Comparison of ENCODE assay signal across 17 cellular contexts in the genomic region with DNA sequence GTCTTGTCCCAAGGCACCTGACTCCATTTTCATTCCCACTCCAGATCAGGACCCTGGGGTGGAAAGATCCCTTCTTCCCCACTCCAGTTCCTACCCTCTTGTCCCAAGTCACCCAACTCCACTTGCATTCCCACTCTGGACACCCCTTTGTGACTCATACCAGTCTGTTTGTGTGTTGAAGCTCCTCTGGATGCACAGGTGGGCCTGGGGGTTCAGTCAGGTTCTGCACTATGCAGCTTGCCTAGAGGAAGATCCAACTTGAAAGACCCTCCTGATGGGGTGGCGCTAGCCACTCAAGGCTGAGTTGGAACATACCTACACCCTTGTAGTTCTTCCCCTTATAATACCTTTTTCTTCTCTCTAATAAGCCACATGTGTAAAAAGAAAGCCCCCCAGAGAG. TPM values are rescaled to one million over a fixed set of nuclear protein-coding genes. Genes with fewer than 3 reads are reported as not detected.
DNase-seq lines count a peak whose midpoint lies in the region; ATAC-seq and TF ChIP-seq lines count a peak whose summit lies in the region.
"Had no signal": no experiment of that assay in that cellular context is flagged by ENCODE, and none has a peak within 500 bp of the region (broad histone marks: within the 10 kb centered on the region; RNA-seq: fewer than 3 reads in every experiment).

No MANE protein-coding gene starts in this region.

- H3K9ac ChIP-seq in mammary epithelial cell (ENCODE audit: insufficient read depth, low read length): no peak overlapping the region
- no peak overlapping the region for H3K9ac ChIP-seq in PC-3 (ENCODE audit: low read length)
- H3K9ac ChIP-seq: BLaER1 treated with 17β-estradiol and CSF1 and Interleukin-3, amounts not matched to agents 10 nM and 100 nM had no signal

- dilution Hi-C loops in mammary epithelial cell (cut with HindIII; ENCODE audit: low sequenced_read_pairs): no loop called here

- H3K27me3 ChIP-seq in mammary epithelial cell (ENCODE audit: insufficient read depth, low read length) (no peaks in the 10 kb centered on the region), Panc1 (ENCODE audit: control insufficient read depth, insufficient read depth, low read length) (no peaks in the 10 kb centered on the region), upper lobe of right lung (no peaks in the 10 kb centered on the region), PC-3 (ENCODE audit: low read length) (no peaks in the 10 kb centered on the region)
- H3K27me3 ChIP-seq: BLaER1 treated with 17β-estradiol and CSF1 and Interleukin-3, amounts not matched to agents 10 nM and 100 nM had no signal

- no peak overlapping the region for H3K4me3 Mint-ChIP-seq in MCF 10A (ENCODE audit: unreplicated experiment)
- H3K4me3 Mint-ChIP-seq: B cell; CD4-positive, alpha-beta T cell; CD8-positive, alpha-beta T cell had no signal

- CTCF ChIA-PET in MCF 10A (lab: Yijun Ruan, JAX) (interaction anchor here (0.6 to 21.0 kb wide), 5 partner anchors 15 to 85 kb away, joined by 3 to 617 read pairs (median 4); partner anchors contain the start of genes ITGA10 and NUDT17), mammary epithelial cell (lab: Charles Lee; ENCODE audit: low non-redundant PET) (no interaction called here), Panc1 (lab: Charles Lee) (interaction anchor here (0.5 kb wide), 1 partner anchor 10 kb away, joined by 3 read pairs; no protein-coding TSS in a partner anchor), PC-3 (lab: Charles Lee) (no interaction called here)

- H3K36me3 ChIP-seq in mammary epithelial cell (ENCODE audit: insufficient read depth, low read length) (no peaks in the 10 kb centered on the region), Panc1 (ENCODE audit: control insufficient read depth, insufficient read depth, low read length) (no peaks in the 10 kb centered on the region), upper lobe of right lung (no peaks in the 10 kb centered on the region), PC-3 (ENCODE audit: low read depth, low read length) (no peaks in the 10 kb centered on the region)
- H3K36me3 ChIP-seq: BLaER1 treated with 17β-estradiol and CSF1 and Interleukin-3, amounts not matched to agents 10 nM and 100 nM had no signal

- no peaks in the 10 kb centered on the region for H3K9me3 Mint-ChIP-seq in MCF 10A (ENCODE audit: unreplicated experiment)
- H3K9me3 Mint-ChIP-seq: CD4-positive, alpha-beta T cell; CD8-positive, alpha-beta T cell had no signal

- POLR2A ChIA-PET in MCF 10A (lab: Yijun Ruan, JAX) (interaction anchor here (0.9 to 2.7 kb wide), 6 partner anchors 11 to 59 kb away, joined by 3 to 8 read pairs (median 5); partner anchors contain the start of genes ITGA10 and PIAS3), Panc1 (lab: Charles Lee) (no interaction called here), PC-3 (lab: Charles Lee; ENCODE audit: unreplicated experiment) (no interaction called here)

- H3K36me3 Mint-ChIP-seq in MCF 10A (ENCODE audit: insufficient read depth, unreplicated experiment): peaks cover 19% of the 10 kb centered on the region

- peaks cover 9% of the 10 kb centered on the region for H3F3A ChIP-seq in PC-3 (ENCODE audit: low read length, unreplicated experiment)

- H2AFZ ChIP-seq in mammary epithelial cell (ENCODE audit: low read depth, low read length): no peak overlapping the region
- H2AFZ ChIP-seq in PC-3 (ENCODE audit: low read length): no peak overlapping the region

- H3K4me1 ChIP-seq in mammary epithelial cell (ENCODE audit: insufficient read depth, low read length) (peaks cover 28% of the 10 kb centered on the region), Panc1 (ENCODE audit: control insufficient read depth, insufficient read depth, low read length) (peaks cover 25% of the 10 kb centered on the region), upper lobe of right lung (peaks cover 26% of the 10 kb centered on the region), PC-3 (ENCODE audit: insufficient read depth, low read length) (peaks cover 26% of the 10 kb centered on the region)
- H3K4me1 ChIP-seq: Caco-2 had no signal

- DNase-seq in MCF 10A (ENCODE audit: unreplicated experiment) (no peak), mammary epithelial cell (no peak), Panc1 (ENCODE audit: low read depth, low spot score) (no peak), upper lobe of right lung (peak; percentile 16), PC-3 (no peak)
- DNase-seq: 8988T; AML-193; Caco-2; Calu3; CD4-positive, alpha-beta T cell; CD8-positive, alpha-beta T cell; DMS79 treated with DMSO at 0.1 percent for 48 hours; GF-D8 had no signal

- H3K79me2 ChIP-seq in mammary epithelial cell (ENCODE audit: insufficient read depth, low read length) (no peaks in the 10 kb centered on the region), PC-3 (ENCODE audit: low read length) (no peaks in the 10 kb centered on the region)

- WGBS in mammary epithelial cell (ENCODE audit: low coverage, missing lambda C conversion rate): 100% methylated on average over 1 of the region's 1 CpG

- no peaks in the 10 kb centered on the region for H3K9me2 ChIP-seq in PC-3 (replicated peaks; ENCODE audit: low read length)

- no peaks in the 10 kb centered on the region for H3K9me3 ChIP-seq in mammary epithelial cell (replicated peaks; ENCODE audit: insufficient read depth, low read length)
- no peaks in the 10 kb centered on the region for H3K9me3 ChIP-seq in Panc1 (ENCODE audit: control insufficient read depth, insufficient read depth, low read depth, low read length)
- no peaks in the 10 kb centered on the region for H3K9me3 ChIP-seq in upper lobe of right lung
- H3K9me3 ChIP-seq in PC-3 (ENCODE audit: low read length): no peaks in the 10 kb centered on the region
- H3K9me3 ChIP-seq: BLaER1 treated with 17β-estradiol and CSF1 and Interleukin-3, amounts not matched to agents 10 nM and 100 nM; Caco-2 had no signal

- in situ Hi-C loops in mammary epithelial cell (cut with MboI; ENCODE audit: low sequenced_read_pairs in 2 of 2): loop anchor here in 1 of 2 donors (10.0 kb wide), 1 partner anchor 109 kb away; no protein-coding TSS in a partner anchor
- in situ Hi-C loops in Panc1 (cut with HindIII; ENCODE audit: low pct_unique_long_range_greater_than_20kb, low sequenced_read_pairs): no loop called here

- H3K27ac ChIP-seq in mammary epithelial cell (ENCODE audit: insufficient read depth, low read depth, low read length) (no peak overlapping the region), Panc1 (ENCODE audit: low read length) (peak overlapping the region; percentile 45; the same call in 1 of the 2 replicates), upper lobe of right lung (no peak overlapping the region), PC-3 (ENCODE audit: low read length) (no peak overlapping the region)
- H3K27ac ChIP-seq: BLaER1 treated with 17β-estradiol and CSF1 and Interleukin-3, amounts not matched to agents 10 nM and 100 nM; C4-2B had no signal

- H4K20me1 ChIP-seq in mammary epithelial cell (ENCODE audit: insufficient read depth, low read length) (no peaks in the 10 kb centered on the region), PC-3 (ENCODE audit: low read length) (no peaks in the 10 kb centered on the region)
- H4K20me1 ChIP-seq: BLaER1 treated with 17β-estradiol and CSF1 and Interleukin-3, amounts not matched to agents 10 nM and 100 nM had no signal

- H3K4me2 ChIP-seq in mammary epithelial cell (ENCODE audit: insufficient read depth, low read depth, low read length) (no peak overlapping the region), PC-3 (ENCODE audit: low read length) (no peak overlapping the region)
- H3K4me2 ChIP-seq: BLaER1 treated with 17β-estradiol and CSF1 and Interleukin-3, amounts not matched to agents 10 nM and 100 nM had no signal

- no peak overlapping the region for H3K4me3 ChIP-seq in mammary epithelial cell (replicated peaks in 1 of 3; ENCODE audit: insufficient read depth in 1 of 3, low read depth in 2 of 3, low read length in 3 of 3)
- H3K4me3 ChIP-seq in Panc1 (ENCODE audit: low read depth in 2 of 2, low read length in 2 of 2): no peak overlapping the region
- no peak overlapping the region for H3K4me3 ChIP-seq in upper lobe of right lung
- H3K4me3 ChIP-seq in PC-3 (ENCODE audit: low read length): no peak overlapping the region
- H3K4me3 ChIP-seq: BLaER1 treated with 17β-estradiol and CSF1 and Interleukin-3, amounts not matched to agents 10 nM and 100 nM had no signal

- H3K27ac Mint-ChIP-seq in MCF 10A (ENCODE audit: low read depth, unreplicated experiment): peak overlapping the region; percentile 95
- H3K27ac Mint-ChIP-seq: B cell; CD4-positive, alpha-beta T cell; CD8-positive, alpha-beta T cell had no signal

- peaks cover 29% of the 10 kb centered on the region for H3K4me1 Mint-ChIP-seq in MCF 10A (ENCODE audit: insufficient read depth, unreplicated experiment)
- H3K4me1 Mint-ChIP-seq: B cell had no signal

- no peak for ATAC-seq in Panc1
- ATAC-seq in upper lobe of right lung: no peak
- ATAC-seq in PC-3: no peak
- no peak for ATAC-seq in HG03354 (IDR thresholded peaks at IDR 0.05; ENCODE audit: poor library complexity, severe bottlenecking, unreplicated experiment)
- ATAC-seq: CD8-positive, alpha-beta T cell had no signal

- TF ChIP-seq CTCF in MCF 10A (IDR thresholded peaks at IDR 0.05; ENCODE audit: unreplicated experiment) (no peak), mammary epithelial cell (conservative IDR thresholded peaks at IDR 0.05 in 1 of 2, IDR thresholded peaks at IDR 0.05 in 1 of 2; ENCODE audit: extremely low read depth in 1 of 2, insufficient read depth in 1 of 2, low read depth in 1 of 2, low read length in 2 of 2) (no peak), Panc1 (IDR thresholded peaks at IDR 0.05) (no peak), upper lobe of right lung (IDR thresholded peaks at IDR 0.05) (no peak), PC-3 (conservative IDR thresholded peaks at IDR 0.05; ENCODE audit: low read depth, low read length) (no peak)

- BruUV-seq in MCF 10A (replicated peaks; lab: Mats Ljungman, UMichigan): no TSS peak
- BruUV-seq in mammary epithelial cell (replicated peaks; lab: Mats Ljungman, UMichigan): no TSS peak
- no TSS peak for BruUV-seq in Panc1 (replicated peaks; lab: Mats Ljungman, UMichigan)
- BruUV-seq in PC-3 (replicated peaks; lab: Mats Ljungman, UMichigan): no TSS peak

- intact Hi-C loops in MCF 10A (cut with micrococcal nuclease): no loop called here
- intact Hi-C loops in mammary epithelial cell (cut with micrococcal nuclease): no loop called here
- intact Hi-C loops in Panc1 (cut with micrococcal nuclease; ENCODE audit: unreplicated experiment): no loop called here
- intact Hi-C loops in upper lobe of right lung (cut with DNase I): loop anchor here (10.0 kb wide), 1 partner anchor 119 kb away; no protein-coding TSS in a partner anchor
- intact Hi-C loops in PC-3 (cut with micrococcal nuclease): no loop called here

- H3K27me3 Mint-ChIP-seq in MCF 10A (ENCODE audit: insufficient read depth, unreplicated experiment): no peaks in the 10 kb centered on the region
- H3K27me3 Mint-ChIP-seq: B cell; CD4-positive, alpha-beta T cell had no signal

RNA-seq across cellular contexts. Expression of gene ANKRD35, which starts 9.8 kb away (rescaled TPM):
- total RNA-seq in MCF 10A (2022) (0.29 TPM in 1 of 2 replicates, not detected in the other), mammary epithelial cell (under 1 TPM; 0.33 to 0.66 TPM), Panc1 (2021; ENCODE audit: unreplicated experiment) (not detected), upper lobe of right lung (1.6 TPM), PC-3 (2014; rRNA removed) (0.07 and 0.40 TPM in 2 replicates)
- polyA plus RNA-seq in mammary epithelial cell: 0.67 TPM
- polyA minus RNA-seq in mammary epithelial cell: 4.8 TPM
- polyA plus RNA-seq in Panc1 (2012; ENCODE audit: insufficient read length): not detected
- total RNA-seq: B cell; Calu3; CD8-positive, alpha-beta T cell had no signal

RNA-seq across cellular contexts. Expression of gene ITGA10, which starts 14.4 kb away (rescaled TPM):
- total RNA-seq in MCF 10A (2022) (25.7 and 33.0 TPM in 2 replicates), mammary epithelial cell (1 to 10 TPM; 1.3 to 9.0 TPM), Panc1 (2021; ENCODE audit: unreplicated experiment) (2.2 TPM), upper lobe of right lung (10.8 TPM), PC-3 (2014; rRNA removed) (0.81 and 1.9 TPM in 2 replicates)
- polyA plus RNA-seq in mammary epithelial cell: 5.1 TPM
- 0.41 TPM for polyA minus RNA-seq in mammary epithelial cell
- 1.3 TPM for polyA plus RNA-seq in Panc1 (2012; ENCODE audit: insufficient read length)

RNA-seq across cellular contexts. Expression of gene PEX11B, which starts 23.0 kb away (rescaled TPM):
- total RNA-seq in MCF 10A (2022) (35.5 and 36.2 TPM in 2 replicates), mammary epithelial cell (10 to 100 TPM; 30.4 to 36.3 TPM), Panc1 (2021; ENCODE audit: unreplicated experiment) (27.4 TPM), upper lobe of right lung (31.0 TPM), PC-3 (2014; rRNA removed) (27.4 and 31.3 TPM in 2 replicates)
- 31.0 TPM for polyA plus RNA-seq in mammary epithelial cell
- polyA minus RNA-seq in mammary epithelial cell: 17.2 TPM
- polyA plus RNA-seq in Panc1 (2012; ENCODE audit: insufficient read length): 28.0 TPM

RNA-seq across cellular contexts. Expression of gene RBM8A, which starts 31.8 kb away (rescaled TPM):
- total RNA-seq in MCF 10A (2022) (370 and 403 TPM in 2 replicates), mammary epithelial cell (100 to 1,000 TPM in 1 of 2 donors, 10 to 100 TPM in 1; 80.2 to 172 TPM), Panc1 (2021; ENCODE audit: unreplicated experiment) (172 TPM), upper lobe of right lung (102 TPM), PC-3 (2014; rRNA removed) (459 and 482 TPM in 2 replicates)
- 172 TPM for polyA plus RNA-seq in mammary epithelial cell
- polyA minus RNA-seq in mammary epithelial cell: 57.7 TPM
- 208 TPM for polyA plus RNA-seq in Panc1 (2012; ENCODE audit: insufficient read length)

RNA-seq across cellular contexts. Expression of gene PIAS3, which starts 36.6 kb away (rescaled TPM):
- total RNA-seq in MCF 10A (2022) (34.3 and 36.9 TPM in 2 replicates), mammary epithelial cell (10 to 100 TPM; 21.7 to 58.8 TPM), Panc1 (2021; ENCODE audit: unreplicated experiment) (68.1 TPM), upper lobe of right lung (29.2 TPM), PC-3 (2014; rRNA removed) (25.2 and 27.2 TPM in 2 replicates)
- polyA plus RNA-seq in mammary epithelial cell: 40.5 TPM
- 89.4 TPM for polyA minus RNA-seq in mammary epithelial cell
- polyA plus RNA-seq in Panc1 (2012; ENCODE audit: insufficient read length): 108 TPM

Comparison
In these comparisons a context has a peak if more than half of its experiments do, and no peak if none do; other contexts are left out.
1. CTCF ChIA-PET loops: an anchor here in MCF 10A (0.6 to 21.0 kb wide) and Panc1 (0.5 kb wide); none called in mammary epithelial cell and PC-3.